Comparison of ENCODE assay signal across 11 cellular contexts in the genomic region with DNA sequence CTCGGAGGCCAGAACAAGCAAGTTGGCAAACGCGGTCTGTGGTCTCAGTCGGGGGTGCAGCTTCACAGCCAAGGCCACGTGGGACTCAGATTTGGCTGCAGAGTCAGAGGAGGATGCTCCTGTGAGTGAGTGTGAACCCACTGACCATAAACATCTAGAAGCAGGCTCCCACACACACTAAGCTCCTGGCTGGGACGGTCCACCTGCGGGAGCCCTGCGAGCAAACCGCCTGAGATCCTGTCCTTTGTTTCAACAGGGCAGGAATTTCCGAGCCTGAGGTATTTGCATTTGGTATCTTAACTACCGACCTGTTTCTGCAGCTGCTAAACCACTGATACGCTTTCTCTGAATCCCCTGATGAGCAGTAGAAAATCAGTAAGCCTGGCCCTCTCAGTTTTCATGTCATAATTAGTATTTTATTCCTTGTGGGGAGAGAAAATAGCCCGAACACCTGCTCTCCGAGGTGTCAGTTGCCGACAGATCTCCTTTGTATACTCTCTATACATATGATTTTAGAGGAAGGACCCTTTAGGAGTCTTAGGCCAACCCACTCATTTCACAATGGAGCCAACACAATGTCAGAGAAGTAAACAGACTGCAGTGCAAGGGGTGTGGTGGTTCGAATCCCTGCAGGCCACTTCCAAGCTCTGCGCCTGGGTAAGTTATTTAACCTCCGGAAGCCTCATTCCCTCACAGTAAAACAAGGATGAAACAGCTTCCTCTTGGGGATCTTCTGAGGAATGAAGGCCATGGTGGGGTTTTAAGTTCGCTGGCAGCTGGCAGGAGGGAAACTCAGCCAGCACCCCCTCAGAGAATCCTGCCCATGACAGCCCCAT.
A peak's percentile ranks its signal among the peaks of the same experiment; 100 is the strongest.
DNase-seq lines count a peak whose midpoint lies in the region; ATAC-seq and TF ChIP-seq lines count a peak whose summit lies in the region.
"Had no signal": no experiment of that assay in that cellular context is flagged by ENCODE, and none has a peak within 500 bp of the region (broad histone marks: within the 10 kb centered on the region; RNA-seq: fewer than 3 reads in every experiment).

No MANE protein-coding gene starts in this region.

- H3K27me3 Mint-ChIP-seq in stimulated activated naive CD8-positive, alpha-beta T cell treated with anti-CD3 and anti-CD28 coated beads, Interleukin-15, amount 100 ng/mL, for 72 hours = peaks cover 9% of the 10 kb centered on the region

- peaks cover 6% of the 10 kb centered on the region for H3K4me1 Mint-ChIP-seq in stimulated activated naive CD8-positive, alpha-beta T cell treated with anti-CD3 and anti-CD28 coated beads, Interleukin-15, amount 100 ng/mL, for 72 hours

- no peak for TF ChIP-seq CTCF in GM12865 (IDR thresholded peaks at IDR 0.05; ENCODE audit: insufficient read depth, low read depth, low read length, missing control alignments)

- DNase-seq in GM12865 (ENCODE audit: low read depth) (peak; percentile 90), NCI-H69 (lab: John Stamatoyannopoulos, UW) (peak; percentile 94), left kidney (ENCODE audit: low read depth, low spot score) (peak; percentile 59), NCI-H345 (lab: John Stamatoyannopoulos, UW) (no peak)
- DNase-seq in stimulated activated naive CD8-positive, alpha-beta T cell treated with anti-CD3 and anti-CD28 coated beads, Interleukin-15, amount 100 ng/mL, for 72 hours = no peak
- DNase-seq in activated CD4-positive, alpha-beta T cell treated with anti-CD3 and anti-CD28 coated beads, Interleukin-2, amount 50 U/mL, for 4 hours = no peak
- no peak for DNase-seq in stimulated activated CD8-positive, alpha-beta memory T cell treated with anti-CD3 and anti-CD28 coated beads, Interleukin-4, amount 100 ng/mL, for 48 hours
- DNase-seq: activated T-cell treated with anti-CD3 and anti-CD28 coated beads, Interleukin-2, amount 50 U/mL, for 48 hours; nephron progenitor cell; stimulated activated naive B cell treated with anti-CD40 and anti-IgM and Interleukin-4, amounts not matched to agents 10 μg/mL and 1 μg/mL and 100 μg/mL, for 72 hours had no signal

- no peaks in the 10 kb centered on the region for H3K9me3 Mint-ChIP-seq in stimulated activated naive CD8-positive, alpha-beta T cell treated with anti-CD3 and anti-CD28 coated beads, Interleukin-15, amount 100 ng/mL, for 72 hours
- H3K9me3 Mint-ChIP-seq: nephron progenitor cell; stimulated activated naive B cell treated with anti-CD40 and anti-IgM and Interleukin-4, amounts not matched to agents 10 μg/mL and 1 μg/mL and 100 μg/mL, for 72 hours had no signal

- peak overlapping the region; percentile 41 for H3K4me3 ChIP-seq in GM12865 (ENCODE audit: low read depth, low read length)

- peak; percentile 81 for ATAC-seq in HG02870 (IDR thresholded peaks at IDR 0.05; ENCODE audit: unreplicated experiment)
- ATAC-seq in stimulated activated naive CD8-positive, alpha-beta T cell treated with anti-CD3 and anti-CD28 coated beads, Interleukin-15, amount 100 ng/mL, for 72 hours = no peak

- H3K4me3 Mint-ChIP-seq in stimulated activated naive CD8-positive, alpha-beta T cell treated with anti-CD3 and anti-CD28 coated beads, Interleukin-15, amount 100 ng/mL, for 72 hours = no peak overlapping the region
- H3K4me3 Mint-ChIP-seq: nephron progenitor cell; stimulated activated naive B cell treated with anti-CD40 and anti-IgM and Interleukin-4, amounts not matched to agents 10 μg/mL and 1 μg/mL and 100 μg/mL, for 72 hours had no signal

- H3K27ac Mint-ChIP-seq in stimulated activated naive CD8-positive, alpha-beta T cell treated with anti-CD3 and anti-CD28 coated beads, Interleukin-15, amount 100 ng/mL, for 72 hours = no peak overlapping the region
- H3K27ac Mint-ChIP-seq: nephron progenitor cell; stimulated activated naive B cell treated with anti-CD40 and anti-IgM and Interleukin-4, amounts not matched to agents 10 μg/mL and 1 μg/mL and 100 μg/mL, for 72 hours had no signal

Comparison
In these comparisons a context has a peak if more than half of its experiments do, and no peak if none do; other contexts are left out.
1. DNase-seq: peak in GM12865 (single experiment), NCI-H69 (single experiment) and left kidney (single experiment); none in stimulated activated naive CD8-positive, alpha-beta T cell treated with anti-CD3 and anti-CD28 coated beads, Interleukin-15, amount 100 ng/mL, for 72 hours (0 of 2), activated CD4-positive, alpha-beta T cell treated with anti-CD3 and anti-CD28 coated beads, Interleukin-2, amount 50 U/mL, for 4 hours (0 of 2), stimulated activated CD8-positive, alpha-beta memory T cell treated with anti-CD3 and anti-CD28 coated beads, Interleukin-4, amount 100 ng/mL, for 48 hours (single experiment) and NCI-H345 (single experiment).